In genomic region chr5:72248352-72249032, GRCh38 we compare ENCODE assay signal across 9 cellular contexts.
A peak's percentile ranks its signal among the peaks of the same experiment; 100 is the strongest.
DNase-seq lines count a peak whose midpoint lies in the region; ATAC-seq and TF ChIP-seq lines count a peak whose summit lies in the region.
"Had no signal": no experiment of that assay in that cellular context is flagged by ENCODE, and none has a peak within 500 bp of the region (broad histone marks: within the 10 kb centered on the region; RNA-seq: fewer than 3 reads in every experiment).

No MANE protein-coding gene starts in this region.

- CTCF ChIA-PET in PC-9 (lab: Charles Lee), result interaction anchor here (0.6 kb wide), 2 partner anchors 355 to 435 kb away, joined by 3 to 4 read pairs; no protein-coding TSS in a partner anchor

- H3K4me1 ChIP-seq in PC-9 (replicated peaks; ENCODE audit: insufficient read depth), result peaks cover 27% of the 10 kb centered on the region

- peak overlapping the region; percentile 91 for H3K27ac ChIP-seq in PC-9

- peak overlapping the region; percentile 74 for H3K4me2 ChIP-seq in PC-9

- no peak for TF ChIP-seq CTCF in PC-9 (conservative IDR thresholded peaks at IDR 0.05)

- no peaks in the 10 kb centered on the region; the same call in 1 of the 2 replicates for H3K9me2 ChIP-seq in PC-9 (ENCODE audit: insufficient read depth)

- DNase-seq in DMS53 (lab: John Stamatoyannopoulos, UW) (peak; percentile 52), PC-9 (peak; percentile 50 to 71), fibroblast of gingiva (ENCODE audit: low read depth) (peak; percentile 85), pons (ENCODE audit: low spot score) (peak; percentile 81), CD1c-positive myeloid dendritic cell (ENCODE audit: extremely low spot score) (no peak), ecto neural progenitor cell (ENCODE audit: low spot score) (no peak)

- H3K27me3 ChIP-seq in PC-9 (ENCODE audit: insufficient read depth, low read depth), result no peaks in the 10 kb centered on the region

- H3K9me3 ChIP-seq in PC-9 (ENCODE audit: insufficient read depth, low read depth), result no peaks in the 10 kb centered on the region

- H2AFZ ChIP-seq in PC-9, result no peak overlapping the region

- peaks cover 24% of the 10 kb centered on the region for H3F3A ChIP-seq in PC-9 (ENCODE audit: insufficient read depth, low read depth)

- ATAC-seq in HG03432 (IDR thresholded peaks at IDR 0.05; ENCODE audit: unreplicated experiment) (no peak), HG03108 (IDR thresholded peaks at IDR 0.05; ENCODE audit: unreplicated experiment) (no peak)
- ATAC-seq: esophagus mucosa had no signal

- peaks cover 32% of the 10 kb centered on the region for H3K79me2 ChIP-seq in PC-9 (ENCODE audit: low read depth)

- no peaks in the 10 kb centered on the region for H3K36me3 ChIP-seq in PC-9 (ENCODE audit: low read depth)

- H3K4me3 ChIP-seq in PC-9, result peak overlapping the region; percentile 17; the same call in 1 of the 2 replicates

- POLR2A ChIA-PET in PC-9 (lab: Charles Lee; ENCODE audit: unreplicated experiment), result interaction anchor here (0.5 to 0.9 kb wide), 9 partner anchors 14 to 339 kb away, joined by 3 to 12 read pairs (median 5); no protein-coding TSS in a partner anchor

- intact Hi-C loops in PC-9 (cut with micrococcal nuclease; ENCODE audit: unreplicated experiment), result loop anchor here (2.0 to 5.0 kb wide), 3 partner anchors 14 to 112 kb away; no protein-coding TSS in a partner anchor

- H4K20me1 ChIP-seq in PC-9 (ENCODE audit: insufficient read depth), result no peaks in the 10 kb centered on the region

- BruUV-seq in PC-9 (replicated peaks; lab: Mats Ljungman, UMichigan), result no TSS peak

Comparison
In these comparisons a context has a peak if more than half of its experiments do, and no peak if none do; other contexts are left out.
1. DNase-seq: peak in DMS53 (single experiment), PC-9 (2 of 2), fibroblast of gingiva (single experiment) and pons (single experiment); none in CD1c-positive myeloid dendritic cell (single experiment) and ecto neural progenitor cell (single experiment).